ENCODE assay signal across 33 cellular contexts in genomic region chr2:240447934-240448333, GRCh38.
"Had no signal": no experiment of that assay in that cellular context is flagged by ENCODE, and none has a peak within 500 bp of the region (broad histone marks: within the 10 kb centered on the region; RNA-seq: fewer than 3 reads in every experiment).

No MANE protein-coding gene starts in this region.

- H2AFZ ChIP-seq: PC-9 had no signal

- DNase-seq: activated CD4-positive, alpha-beta T cell treated with anti-CD3 and anti-CD28 coated beads, Interleukin-2, amount 10 ng/mL, durations not matched to agents 24 days and 14 days; activated CD4-positive, alpha-beta T cell treated with anti-CD3 and anti-CD28 coated beads, Interleukin-2, amount 50 U/mL, for 4 hours; activated CD4-positive, CD25-positive, alpha-beta regulatory T cell; activated CD8-positive, alpha-beta T cell treated with anti-CD3 and anti-CD28 coated beads, Interleukin-2, amount 10 ng/mL, durations not matched to agents 7 days and 5 days; activated gamma-delta T cell; activated naive CD4-positive, alpha-beta T cell treated with Interleukin-2 at 50 U/mL for 16 hours; activated naive CD8-positive, alpha-beta T cell treated with anti-CD3 and anti-CD28 coated beads, Interleukin-2, amount 10 ng/mL, durations not matched to agents 7 days and 5 days; activated T-cell treated with anti-CD3 and anti-CD28 coated beads, Interleukin-2, amount 50 U/mL, for 24 hours; amygdala; Karpas-422; MG63; NCI-H1048; NCI-H1436 treated with DMSO at 0.1 percent for 48 hours; NCI-H1694 treated with DMSO at 0.1 percent for 48 hours; NCI-H2029; NCI-H2107; NCI-H2171; NCI-H510A; NCI-H526; NCI-H748 treated with DMSO at 0.1 percent for 48 hours; NK-92 treated with Interleukin-12 subunit alpha and Interleukin-12 subunit beta, amount 100 ng/mL, for 24 hours; PC-9; Right ventricle myocardium superior; SW 1271; T-helper 1 cell; T-helper 2 cell; T-helper 9 cell; WERI-Rb-1 had no signal

- H3K27me3 ChIP-seq: ascending aorta, MG63 had no signal

- H3K4me1 Mint-ChIP-seq: activated CD4-positive, alpha-beta T cell treated with anti-CD3 and anti-CD28 coated beads, Interleukin-2, amount 10 ng/mL, durations not matched to agents 24 days and 14 days; activated naive CD4-positive, alpha-beta T cell treated with anti-CD3 and anti-CD28 coated beads, Interleukin-2, amount 50 U/mL, for 24 hours had no signal

- H3K4me2 ChIP-seq: PC-9 had no signal

- H3K36me3 ChIP-seq: cardiac muscle cell, MG63, WERI-Rb-1 had no signal

- H3K9me3 Mint-ChIP-seq: activated CD4-positive, alpha-beta T cell treated with anti-CD3 and anti-CD28 coated beads, Interleukin-2, amount 10 ng/mL, durations not matched to agents 24 days and 14 days; activated naive CD4-positive, alpha-beta T cell treated with anti-CD3 and anti-CD28 coated beads, Interleukin-2, amount 50 U/mL, for 24 hours; activated naive CD8-positive, alpha-beta T cell treated with anti-CD3 and anti-CD28 coated beads, Interleukin-2, amount 10 ng/mL, durations not matched to agents 7 days and 5 days; activated T-cell treated with anti-CD3 and anti-CD28 coated beads, Interleukin-2, amount 50 U/mL, for 24 hours; activated T-helper 2 cell treated with anti-CD3 and anti-CD28 coated beads, Interferon-gamma antibody, Interleukin-2, Interleukin-4, amounts not matched to agents 10 μg/mL and 5 μg/mL and 100 μg/mL, durations not matched to agents 14 hours and 24 hours and 36 hours; central memory CD8-positive, alpha-beta T cell had no signal

- H3K27ac Mint-ChIP-seq: activated CD4-positive, alpha-beta T cell treated with anti-CD3 and anti-CD28 coated beads, Interleukin-2, amount 10 ng/mL, durations not matched to agents 24 days and 14 days; activated CD8-positive, alpha-beta T cell treated with anti-CD3 and anti-CD28 coated beads, Interleukin-2, amount 10 ng/mL, durations not matched to agents 7 days and 5 days; activated naive CD4-positive, alpha-beta T cell treated with anti-CD3 and anti-CD28 coated beads, Interleukin-2, amount 50 U/mL, for 24 hours; activated naive CD8-positive, alpha-beta T cell treated with anti-CD3 and anti-CD28 coated beads, Interleukin-2, amount 10 ng/mL, durations not matched to agents 7 days and 5 days; activated T-cell treated with anti-CD3 and anti-CD28 coated beads, Interleukin-2, amount 50 U/mL, for 24 hours; activated T-helper 2 cell treated with anti-CD3 and anti-CD28 coated beads, Interferon-gamma antibody, Interleukin-2, Interleukin-4, amounts not matched to agents 10 μg/mL and 5 μg/mL and 100 μg/mL, durations not matched to agents 14 hours and 24 hours and 36 hours had no signal

- H3K9me3 ChIP-seq: ascending aorta, MG63 had no signal

- H3K4me3 Mint-ChIP-seq: activated CD4-positive, alpha-beta T cell treated with anti-CD3 and anti-CD28 coated beads, Interleukin-2, amount 10 ng/mL, durations not matched to agents 24 days and 14 days; activated CD8-positive, alpha-beta T cell treated with anti-CD3 and anti-CD28 coated beads, Interleukin-2, amount 10 ng/mL, durations not matched to agents 7 days and 5 days; activated naive CD4-positive, alpha-beta T cell treated with anti-CD3 and anti-CD28 coated beads, Interleukin-2, amount 50 U/mL, for 24 hours; activated naive CD8-positive, alpha-beta T cell treated with anti-CD3 and anti-CD28 coated beads, Interleukin-2, amount 10 ng/mL, durations not matched to agents 7 days and 5 days; activated T-cell treated with anti-CD3 and anti-CD28 coated beads, Interleukin-2, amount 50 U/mL, for 24 hours; central memory CD8-positive, alpha-beta T cell had no signal

- H3K27ac ChIP-seq: ascending aorta, cardiac muscle cell, PC-9, WERI-Rb-1 had no signal

- H3K4me3 ChIP-seq: ascending aorta, cardiac muscle cell, MG63, PC-9 had no signal

- H3K36me3 Mint-ChIP-seq: activated naive CD4-positive, alpha-beta T cell treated with anti-CD3 and anti-CD28 coated beads, Interleukin-2, amount 50 U/mL, for 24 hours; activated naive CD8-positive, alpha-beta T cell treated with anti-CD3 and anti-CD28 coated beads, Interleukin-2, amount 10 ng/mL, durations not matched to agents 7 days and 5 days had no signal
